Comparison of ENCODE assay signal across 1 cellular context in the genomic region with DNA sequence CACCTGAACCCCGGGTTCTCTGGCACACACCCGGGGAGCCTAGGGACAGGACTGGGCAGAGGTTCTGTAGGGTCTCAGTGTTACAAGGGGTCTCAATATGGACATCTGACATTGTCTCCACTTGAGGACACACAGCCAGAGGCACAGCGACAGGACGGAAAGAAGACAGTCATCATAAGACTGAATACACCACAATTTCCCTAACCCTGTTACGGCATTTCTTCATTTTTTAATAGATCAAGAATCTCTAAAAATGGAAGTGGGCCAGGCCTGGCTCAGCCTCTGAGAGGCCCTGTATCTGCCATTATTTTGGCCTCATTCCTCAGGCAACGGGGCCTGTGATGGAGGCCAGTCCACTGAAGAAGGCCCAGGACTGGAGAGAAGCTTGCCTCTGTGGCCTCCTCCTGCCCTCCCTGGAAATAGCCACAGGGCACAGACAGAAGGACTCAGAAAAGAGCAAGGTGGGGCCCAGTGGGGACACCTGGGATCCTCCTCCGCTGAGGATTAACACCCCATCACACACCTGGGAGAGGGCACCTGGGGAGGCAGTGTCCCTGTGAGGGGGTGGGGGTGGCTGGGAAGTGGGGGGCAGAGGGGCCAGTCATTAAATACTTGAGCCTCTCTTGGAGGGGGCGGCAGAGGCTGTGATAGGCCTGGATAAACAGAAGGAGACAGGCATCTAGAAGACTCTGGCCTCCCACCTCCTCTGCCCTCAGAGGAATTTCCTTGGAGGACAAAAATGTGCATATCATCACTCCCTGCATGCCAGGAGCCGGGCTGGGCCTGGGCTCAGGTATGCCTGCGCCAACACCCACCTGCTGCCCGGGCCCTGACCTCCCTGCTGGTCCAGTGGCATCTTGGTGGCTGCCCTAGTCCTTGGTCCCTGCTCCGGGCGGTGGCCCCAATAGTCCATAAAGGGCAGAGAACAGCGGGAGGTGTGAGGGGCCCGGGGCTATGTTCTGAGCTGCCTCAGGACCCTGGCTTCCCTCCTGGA.
TF ChIP-seq lines count a peak whose summit lies in the region.

No MANE protein-coding gene starts in this region.

TF ChIP-seq in A549, 52 proteins besides CTCF, POLR2A, EP300 and RAD21 (continued from another document):
- TF ChIP-seq, protein P1, sequence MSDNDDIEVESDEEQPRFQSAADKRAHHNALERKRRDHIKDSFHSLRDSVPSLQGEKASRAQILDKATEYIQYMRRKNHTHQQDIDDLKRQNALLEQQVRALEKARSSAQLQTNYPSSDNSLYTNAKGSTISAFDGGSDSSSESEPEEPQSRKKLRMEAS (IDR thresholded peaks at IDR 0.05) = no peak
- TF ChIP-seq, protein P2, sequence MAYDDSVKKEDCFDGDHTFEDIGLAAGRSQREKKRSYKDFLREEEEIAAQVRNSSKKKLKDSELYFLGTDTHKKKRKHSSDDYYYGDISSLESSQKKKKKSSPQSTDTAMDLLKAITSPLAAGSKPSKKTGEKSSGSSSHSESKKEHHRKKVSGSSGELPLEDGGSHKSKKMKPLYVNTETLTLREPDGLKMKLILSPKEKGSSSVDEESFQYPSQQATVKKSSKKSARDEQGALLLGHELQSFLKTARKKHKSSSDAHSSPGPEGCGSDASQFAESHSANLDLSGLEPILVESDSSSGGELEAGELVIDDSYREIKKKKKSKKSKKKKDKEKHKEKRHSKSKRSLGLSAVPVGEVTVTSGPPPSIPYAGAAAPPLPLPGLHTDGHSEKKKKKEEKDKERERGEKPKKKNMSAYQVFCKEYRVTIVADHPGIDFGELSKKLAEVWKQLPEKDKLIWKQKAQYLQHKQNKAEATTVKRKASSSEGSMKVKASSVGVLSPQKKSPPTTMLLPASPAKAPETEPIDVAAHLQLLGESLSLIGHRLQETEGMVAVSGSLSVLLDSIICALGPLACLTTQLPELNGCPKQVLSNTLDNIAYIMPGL (CRISPR knock-in tag; IDR thresholded peaks at IDR 0.05; ENCODE audit: borderline replicate concordance) = no peak
- no peak for TF ChIP-seq HOXA7 (CRISPR knock-in tag; IDR thresholded peaks at IDR 0.05)
